31 cellular contexts compared by ENCODE assay signal in the genomic region with DNA sequence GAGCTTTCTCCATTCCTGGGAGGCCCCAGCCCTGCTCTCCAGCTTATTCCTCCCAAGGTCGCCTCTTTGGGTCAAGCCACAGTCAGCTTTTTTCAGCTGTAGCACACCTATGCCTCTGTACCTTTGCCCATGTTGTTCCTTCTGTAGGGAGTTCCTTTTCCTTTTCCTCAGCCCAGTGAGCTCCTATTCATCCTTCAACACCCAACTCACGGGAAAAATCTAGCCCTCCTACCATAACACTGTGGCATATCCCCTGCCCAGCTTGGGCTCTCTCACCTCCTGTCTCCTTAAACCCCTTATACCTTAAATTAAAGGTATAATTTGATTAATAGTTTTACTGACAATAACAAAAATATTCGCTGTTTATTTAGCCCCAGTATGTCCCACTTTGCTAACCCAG.
"Had no signal": no experiment of that assay in that cellular context is flagged by ENCODE, and none has a peak within 500 bp of the region (broad histone marks: within the 10 kb centered on the region; RNA-seq: fewer than 3 reads in every experiment).

No MANE protein-coding gene starts in this region.

- H3K36me3 ChIP-seq: adrenal gland, brain microvascular endothelial cell, breast epithelium had no signal

- H3K27ac ChIP-seq: adrenal gland, body of pancreas, brain microvascular endothelial cell, breast epithelium, VCaP had no signal

- H3K27me3 Mint-ChIP-seq: activated B cell treated with CpG ODN at 0.5 μM for 24 hours; activated CD4-positive, alpha-beta memory T cell treated with anti-CD3 and anti-CD28 coated beads for 36 hours; activated CD4-positive, alpha-beta T cell treated with anti-CD3 and anti-CD28 coated beads, Interleukin-2, amount 10 ng/mL, durations not matched to agents 24 days and 14 days; activated CD8-positive, alpha-beta memory T cell treated with anti-CD3 and anti-CD28 coated beads, Interleukin-2, amount 10 ng/mL, durations not matched to agents 7 days and 5 days; activated naive CD8-positive, alpha-beta T cell treated with anti-CD3 and anti-CD28 coated beads for 36 hours; activated T-cell treated with anti-CD3 and anti-CD28 coated beads, Interleukin-2, amount 50 U/mL, for 24 hours had no signal

- H3K27me3 ChIP-seq: adrenal gland, body of pancreas, brain microvascular endothelial cell, breast epithelium had no signal

- H3K4me1 ChIP-seq: adrenal gland, body of pancreas, breast epithelium had no signal

- H3K36me3 Mint-ChIP-seq: activated CD8-positive, alpha-beta memory T cell treated with anti-CD3 and anti-CD28 coated beads, Interleukin-2, amount 10 ng/mL, durations not matched to agents 7 days and 5 days; activated naive CD4-positive, alpha-beta T cell treated with anti-CD3 and anti-CD28 coated beads, Interleukin-2, amount 50 U/mL, for 72 hours had no signal

- H3K9me3 Mint-ChIP-seq: activated B cell treated with CpG ODN at 0.5 μM for 24 hours; activated CD4-positive, alpha-beta memory T cell treated with anti-CD3 and anti-CD28 coated beads for 36 hours; activated CD4-positive, alpha-beta T cell treated with anti-CD3 and anti-CD28 coated beads, Interleukin-2, amount 10 ng/mL, durations not matched to agents 24 days and 14 days; activated naive CD4-positive, alpha-beta T cell treated with anti-CD3 and anti-CD28 coated beads, Interleukin-2, amount 50 U/mL, for 72 hours; activated naive CD8-positive, alpha-beta T cell treated with anti-CD3 and anti-CD28 coated beads for 36 hours; T-helper 2 cell treated with Interferon-gamma antibody and Interleukin-4, amounts not matched to agents 5 μg/mL and 100 μg/mL, for 36 hours had no signal

- H3K9me3 ChIP-seq: adrenal gland, body of pancreas, breast epithelium had no signal

- DNase-seq: activated B cell treated with CpG ODN at 0.5 μM for 24 hours; activated CD4-positive, alpha-beta memory T cell treated with anti-CD3 and anti-CD28 coated beads for 36 hours; activated CD4-positive, alpha-beta T cell treated with anti-CD3 and anti-CD28 coated beads for 4 hours; activated CD4-positive, alpha-beta T cell treated with anti-CD3 and anti-CD28 coated beads, Interleukin-2, amount 10 ng/mL, durations not matched to agents 24 days and 14 days; activated CD4-positive, alpha-beta T cell treated with anti-CD3 and anti-CD28 coated beads, Interleukin-2, amount 50 U/mL, for 1 hour; activated CD4-positive, alpha-beta T cell treated with anti-CD3 and anti-CD28 coated beads, Interleukin-2, amount 50 U/mL, for 4 hours; activated CD4-positive, CD25-positive, alpha-beta regulatory T cell treated with anti-CD3 and anti-CD28 coated beads, Interleukin-2, amount 50 U/mL, for 72 hours; activated CD8-positive, alpha-beta memory T cell treated with anti-CD3 and anti-CD28 coated beads for 24 hours; activated CD8-positive, alpha-beta memory T cell treated with anti-CD3 and anti-CD28 coated beads, Interleukin-2, amount 10 ng/mL, durations not matched to agents 7 days and 5 days; activated CD8-positive, alpha-beta memory T cell treated with anti-CD3 and anti-CD28 coated beads, Interleukin-2, amount 50 U/mL, for 48 hours; activated CD8-positive, alpha-beta T cell treated with anti-CD3 and anti-CD28 coated beads, Interleukin-2, amount 10 ng/mL, durations not matched to agents 7 days and 5 days; activated effector memory CD4-positive, alpha-beta T cell treated with anti-CD3 and anti-CD28 coated beads, Interleukin-2, amount 50 U/mL, for 16 hours; activated gamma-delta T cell treated with Interleukin-2 at 50 U/mL for 16 hours; activated naive CD4-positive, alpha-beta T cell; activated naive CD4-positive, alpha-beta T cell treated with anti-CD3 and anti-CD28 coated beads for 36 hours; activated naive CD4-positive, alpha-beta T cell treated with anti-CD3 and anti-CD28 coated beads, Interleukin-2, amount 50 U/mL, for 16 hours; activated naive CD8-positive, alpha-beta T cell treated with anti-CD3 and anti-CD28 coated beads for 36 hours; activated T-cell treated with anti-CD3 and anti-CD28 coated beads, Interleukin-2, amount 50 U/mL, for 24 hours; activated T-cell treated with anti-CD3 and anti-CD28 coated beads, Interleukin-2, amount 50 U/mL, for 48 hours; adrenal gland; amniotic stem cell; aorta; brain microvascular endothelial cell; central memory CD4-positive, alpha-beta T cell; T-helper 2 cell; T-helper 9 cell had no signal

- H3K4me3 Mint-ChIP-seq: activated B cell treated with CpG ODN at 0.5 μM for 24 hours; activated CD4-positive, alpha-beta memory T cell treated with anti-CD3 and anti-CD28 coated beads for 36 hours; activated CD4-positive, alpha-beta T cell treated with anti-CD3 and anti-CD28 coated beads, Interleukin-2, amount 10 ng/mL, durations not matched to agents 24 days and 14 days; activated CD8-positive, alpha-beta memory T cell treated with anti-CD3 and anti-CD28 coated beads, Interleukin-2, amount 10 ng/mL, durations not matched to agents 7 days and 5 days; activated CD8-positive, alpha-beta T cell treated with anti-CD3 and anti-CD28 coated beads, Interleukin-2, amount 10 ng/mL, durations not matched to agents 7 days and 5 days; activated naive CD4-positive, alpha-beta T cell treated with anti-CD3 and anti-CD28 coated beads for 36 hours; activated naive CD8-positive, alpha-beta T cell treated with anti-CD3 and anti-CD28 coated beads for 36 hours; activated T-cell treated with anti-CD3 and anti-CD28 coated beads, Interleukin-2, amount 50 U/mL, for 24 hours; T-helper 2 cell treated with Interferon-gamma antibody and Interleukin-4, amounts not matched to agents 5 μg/mL and 100 μg/mL, for 36 hours had no signal

- H3K4me1 Mint-ChIP-seq: activated B cell treated with CpG ODN at 0.5 μM for 24 hours; activated CD4-positive, alpha-beta T cell treated with anti-CD3 and anti-CD28 coated beads, Interleukin-2, amount 10 ng/mL, durations not matched to agents 24 days and 14 days; activated CD8-positive, alpha-beta memory T cell treated with anti-CD3 and anti-CD28 coated beads, Interleukin-2, amount 10 ng/mL, durations not matched to agents 7 days and 5 days; activated naive CD8-positive, alpha-beta T cell treated with anti-CD3 and anti-CD28 coated beads for 36 hours had no signal

- H3K27ac Mint-ChIP-seq: activated B cell treated with CpG ODN at 0.5 μM for 24 hours; activated CD4-positive, alpha-beta memory T cell treated with anti-CD3 and anti-CD28 coated beads for 36 hours; activated CD4-positive, alpha-beta T cell treated with anti-CD3 and anti-CD28 coated beads, Interleukin-2, amount 10 ng/mL, durations not matched to agents 24 days and 14 days; activated CD8-positive, alpha-beta memory T cell treated with anti-CD3 and anti-CD28 coated beads, Interleukin-2, amount 10 ng/mL, durations not matched to agents 7 days and 5 days; activated CD8-positive, alpha-beta T cell treated with anti-CD3 and anti-CD28 coated beads, Interleukin-2, amount 10 ng/mL, durations not matched to agents 7 days and 5 days; activated naive CD4-positive, alpha-beta T cell treated with anti-CD3 and anti-CD28 coated beads for 36 hours; activated naive CD4-positive, alpha-beta T cell treated with anti-CD3 and anti-CD28 coated beads, Interleukin-2, amount 50 U/mL, for 72 hours; activated naive CD8-positive, alpha-beta T cell treated with anti-CD3 and anti-CD28 coated beads for 36 hours; activated T-cell treated with anti-CD3 and anti-CD28 coated beads, Interleukin-2, amount 50 U/mL, for 24 hours; T-helper 2 cell treated with Interferon-gamma antibody and Interleukin-4, amounts not matched to agents 5 μg/mL and 100 μg/mL, for 36 hours had no signal

- H3K4me3 ChIP-seq: adrenal gland, body of pancreas, breast epithelium had no signal

- ATAC-seq: activated CD8-positive, alpha-beta memory T cell treated with anti-CD3 and anti-CD28 coated beads, Interleukin-2, amount 10 ng/mL, durations not matched to agents 7 days and 5 days; activated CD8-positive, alpha-beta T cell treated with anti-CD3 and anti-CD28 coated beads, Interleukin-2, amount 10 ng/mL, durations not matched to agents 7 days and 5 days; activated naive CD4-positive, alpha-beta T cell treated with anti-CD3 and anti-CD28 coated beads, Interleukin-2, amount 50 U/mL, for 72 hours; body of pancreas had no signal
